In genomic region chr7:102061354-102061945, GRCh38 we compare ENCODE assay signal across 19 cellular contexts.
A peak's percentile ranks its signal among the peaks of the same experiment; 100 is the strongest.
DNase-seq lines count a peak whose midpoint lies in the region; ATAC-seq, FAIRE-seq and TF ChIP-seq lines count a peak whose summit lies in the region.
"Had no signal": no experiment of that assay in that cellular context is flagged by ENCODE, and none has a peak within 500 bp of the region (broad histone marks: within the 10 kb centered on the region; RNA-seq: fewer than 3 reads in every experiment).

No MANE protein-coding gene starts in this region.

- peaks cover 13% of the 10 kb centered on the region for H3K79me2 ChIP-seq in K562 (ENCODE audit: control insufficient read depth, insufficient read depth, low read length)

- TF ChIP-seq POLR2A in K562 (conservative IDR thresholded peaks at IDR 0.05) (no peak), testis (IDR thresholded peaks at IDR 0.05) (no peak)

- peak; percentile 35 for DNase-seq in G401 (ENCODE audit: low spot score)
- no peak for DNase-seq in K562 (ENCODE audit: extremely low read depth in 1 of 4, low spot score in 3 of 4)
- no peak for DNase-seq in stimulated activated effector memory CD8-positive, alpha-beta T cell treated with anti-CD3 and anti-CD28 coated beads, Interleukin-12 subunit alpha, Interleukin-12 subunit beta, amount 100 ng/mL, for 72 hours (ENCODE audit: low spot score in 2 of 2)
- no peak for DNase-seq in ureter (ENCODE audit: low spot score)
- DNase-seq in cerebellum (ENCODE audit: low spot score) = no peak
- no peak for DNase-seq in testis
- DNase-seq: activated gamma-delta T cell treated with Interleukin-2 at 50 U/mL for 16 hours, COR-L47, hypothalamus, KG1, NCI-H2029 treated with DMSO at 0.1 percent for 48 hours, NCI-H446 treated with DMSO at 0.1 percent for 48 hours, T1000 had no signal

- ATAC-seq in HG03095 (IDR thresholded peaks at IDR 0.05; ENCODE audit: unreplicated experiment) = peak; percentile 13
- no peak for ATAC-seq in K562
- ATAC-seq in stimulated activated effector memory CD8-positive, alpha-beta T cell treated with anti-CD3 and anti-CD28 coated beads, Interleukin-12 subunit alpha, Interleukin-12 subunit beta, amount 100 ng/mL, for 72 hours = no peak
- ATAC-seq: SK-N-SH treated with all-trans-retinoic acid at 6 μM for 48 hours had no signal

- no peak for FAIRE-seq in K562 (lab: Jason Lieb, UNC)
- FAIRE-seq: bronchial epithelial cell, keratinocyte had no signal

- H3K36me3 Mint-ChIP-seq in stimulated activated effector memory CD8-positive, alpha-beta T cell treated with anti-CD3 and anti-CD28 coated beads, Interleukin-12 subunit alpha, Interleukin-12 subunit beta, amount 100 ng/mL, for 72 hours = no peaks in the 10 kb centered on the region

- POLR2A ChIA-PET in K562 (lab: Yijun Ruan, JAX) = no interaction called here

- 83% methylated on average over 11 of the region's 11 CpGs for WGBS in K562 (ENCODE audit: insufficient coverage, low coverage, missing lambda C conversion rate)
- 81 to 92% methylated on average over 10 to 11 of the region's 11 CpGs for WGBS in testis, 2 donors

- H3K9me3 Mint-ChIP-seq in stimulated activated effector memory CD8-positive, alpha-beta T cell treated with anti-CD3 and anti-CD28 coated beads, Interleukin-12 subunit alpha, Interleukin-12 subunit beta, amount 100 ng/mL, for 72 hours = no peaks in the 10 kb centered on the region

- H3K27ac ChIP-seq in K562 (ENCODE audit: extremely low read depth, low read depth, low read length) (no peak overlapping the region), testis (no peak overlapping the region)
- H3K27ac ChIP-seq: adrenal gland had no signal

- CTCF ChIA-PET in K562 (lab: Yijun Ruan, JAX; ENCODE audit: low intra/inter-chr PET ratio) = no interaction called here

- H3K9ac ChIP-seq in K562 (ENCODE audit: insufficient read depth in 1 of 2, low read depth in 2 of 2, low read length in 2 of 2) = no peak overlapping the region

- no peak overlapping the region for H3K4me3 Mint-ChIP-seq in stimulated activated effector memory CD8-positive, alpha-beta T cell treated with anti-CD3 and anti-CD28 coated beads, Interleukin-12 subunit alpha, Interleukin-12 subunit beta, amount 100 ng/mL, for 72 hours
- H3K4me3 Mint-ChIP-seq: nephron progenitor cell had no signal

- no peak overlapping the region for H3K4me3 ChIP-seq in K562
- H3K4me3 ChIP-seq in testis = no peak overlapping the region
- H3K4me3 ChIP-seq: adrenal gland had no signal

- TF ChIP-seq EP300 in K562 (IDR thresholded peaks at IDR 0.05; ENCODE audit: low read length) = no peak

- no peak for TF ChIP-seq CTCF in K562 (IDR thresholded peaks at IDR 0.05 in 2 of 3, conservative IDR thresholded peaks at IDR 0.05 in 1 of 3; ENCODE audit: insufficient read depth in 2 of 3, low read depth in 1 of 3, low read length in 3 of 3)
- no peak for TF ChIP-seq CTCF in testis (IDR thresholded peaks at IDR 0.05)

- no peaks in the 10 kb centered on the region for H3K9me1 ChIP-seq in K562 (ENCODE audit: control insufficient read depth, insufficient read depth, low read length)

- TF ChIP-seq RAD21 in K562 (CRISPR knock-in tag; conservative IDR thresholded peaks at IDR 0.05 in 1 of 2, IDR thresholded peaks at IDR 0.05 in 1 of 2) = no peak

- H3K9me3 ChIP-seq in K562 (replicated peaks; ENCODE audit: control insufficient read depth, insufficient read depth, low read depth, low read length) (no peaks in the 10 kb centered on the region), testis (no peaks in the 10 kb centered on the region)
- H3K9me3 ChIP-seq: adrenal gland had no signal

- H3K4me2 ChIP-seq in K562 (ENCODE audit: insufficient read depth, low read length) = no peak overlapping the region

- in situ Hi-C loops in G401 (cut with HindIII; ENCODE audit: low sequenced_read_pairs) = no loop called here
- in situ Hi-C loops in K562 (cut with MboI) = no loop called here

- H4K20me1 ChIP-seq in K562 (replicated peaks; ENCODE audit: control insufficient read depth, insufficient read depth, low read length) = peaks cover 14% of the 10 kb centered on the region; the same call in 1 of the 2 replicates

- H2AFZ ChIP-seq in K562 (ENCODE audit: low read depth, low read length) = no peak overlapping the region

- H3K4me1 ChIP-seq in K562 (replicated peaks in 1 of 2; ENCODE audit: control insufficient read depth in 2 of 2, insufficient read depth in 2 of 2, low read length in 2 of 2) = peaks cover 19 to 21% of the 10 kb centered on the region in 2 experiments; a peak in 4 of 5 replicates
- no peaks in the 10 kb centered on the region for H3K4me1 ChIP-seq in testis

- intact Hi-C loops in K562 (cut with micrococcal nuclease) = no loop called here
- intact Hi-C loops in testis (cut with DNase I; ENCODE audit: low total_unique reads) = no loop called here

- H3K36me3 ChIP-seq in K562 (ENCODE audit: control insufficient read depth, insufficient read depth, low read length) = peaks cover 3% of the 10 kb centered on the region; the same call in 1 of the 3 replicates
- H3K36me3 ChIP-seq in testis (ENCODE audit: low read depth, missing control alignments) = no peaks in the 10 kb centered on the region
- H3K36me3 ChIP-seq: adrenal gland had no signal

- H3K27me3 ChIP-seq in K562 (ENCODE audit: control insufficient read depth in 2 of 2, insufficient read depth in 2 of 2, low read length in 2 of 2) (no peaks in the 10 kb centered on the region), testis (no peaks in the 10 kb centered on the region)
- H3K27me3 ChIP-seq: adrenal gland had no signal

- H3K4me1 Mint-ChIP-seq in stimulated activated effector memory CD8-positive, alpha-beta T cell treated with anti-CD3 and anti-CD28 coated beads, Interleukin-12 subunit alpha, Interleukin-12 subunit beta, amount 100 ng/mL, for 72 hours = peaks cover 15% of the 10 kb centered on the region

- peak overlapping the region; percentile 70 for H3K27ac Mint-ChIP-seq in stimulated activated effector memory CD8-positive, alpha-beta T cell treated with anti-CD3 and anti-CD28 coated beads, Interleukin-12 subunit alpha, Interleukin-12 subunit beta, amount 100 ng/mL, for 72 hours

- no TSS peak for BruUV-seq in K562 (replicated peaks; lab: Mats Ljungman, UMichigan)

TF ChIP-seq in K562, 482 proteins besides CTCF, POLR2A, EP300 and RAD21:
- TF ChIP-seq ZNF197 (CRISPR knock-in tag; IDR thresholded peaks at IDR 0.05; ENCODE audit: low read depth) (no peak), HCFC1 (IDR thresholded peaks at IDR 0.05; ENCODE audit: low read depth, low read length) (no peak), ADNP (tag; IDR thresholded peaks at IDR 0.05) (0 out of 2 replicates have a peak, but pooled peaks have one; percentile 61), ELK3 (CRISPR knock-in tag; IDR thresholded peaks at IDR 0.05) (no peak), RCOR1 (IDR thresholded peaks at IDR 0.05; ENCODE audit: borderline replicate concordance in 1 of 2, low read depth in 2 of 2, low read length in 2 of 2) (0 out of 4 replicates have a peak, but pooled peaks of 1 of the 2 experiments have one; percentile 10), BCOR (IDR thresholded peaks at IDR 0.05) (0 out of 2 replicates have a peak, but pooled peaks have one; percentile 36), RBM25 (IDR thresholded peaks at IDR 0.05; ENCODE audit: low read depth, low read length, severe bottlenecking) (peak; percentile 60), FIP1L1 (IDR thresholded peaks at IDR 0.05; ENCODE audit: low read depth, low read length, poor library complexity, severe bottlenecking) (no peak), FOXA3 (CRISPR knock-in tag; conservative IDR thresholded peaks at IDR 0.05 in 1 of 2, IDR thresholded peaks at IDR 0.05 in 1 of 2) (0 out of 4 replicates have a peak, but pooled peaks of 1 of the 2 experiments have one; percentile 22)
